In the genomic region with DNA sequence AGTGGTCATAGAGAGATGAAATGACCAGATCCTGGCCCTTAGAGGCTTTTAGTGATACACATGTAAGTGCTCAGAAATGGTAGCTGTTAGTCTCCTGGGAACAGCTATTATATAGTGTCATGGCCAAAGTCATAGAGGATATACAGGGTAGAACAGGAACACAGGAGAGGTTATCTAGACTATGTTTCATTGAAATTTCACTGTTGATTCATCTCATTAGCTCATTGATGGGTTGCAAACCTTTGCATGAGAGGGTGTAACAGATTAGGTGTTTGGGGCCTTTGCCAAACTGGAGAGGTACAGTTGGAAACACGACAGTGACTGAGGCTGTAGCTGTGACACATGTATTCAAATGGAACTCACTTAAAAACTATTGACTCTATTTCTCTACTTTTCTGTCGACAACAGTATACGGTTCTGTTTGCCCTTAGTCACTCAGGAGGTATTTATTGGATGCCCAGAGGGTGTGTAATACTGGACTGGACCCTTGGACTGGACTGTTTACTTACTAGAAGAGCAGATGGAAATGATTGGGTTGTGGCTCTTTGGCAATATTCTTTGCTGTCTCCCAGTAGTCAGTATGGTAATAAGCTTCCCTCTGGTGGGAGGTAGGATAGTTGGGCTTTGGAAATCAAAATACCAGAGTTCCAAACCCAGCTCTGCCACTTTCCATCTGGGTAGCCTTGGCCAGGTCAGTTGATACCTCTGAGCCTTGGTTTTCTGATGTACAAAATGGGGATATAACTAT, we compare ENCODE assay signal across 9 cellular contexts.
DNase-seq lines count a peak whose midpoint lies in the region; TF ChIP-seq lines count a peak whose summit lies in the region.
"Had no signal": no experiment of that assay in that cellular context is flagged by ENCODE, and none has a peak within 500 bp of the region (broad histone marks: within the 10 kb centered on the region; RNA-seq: fewer than 3 reads in every experiment).

No MANE protein-coding gene starts in this region.

- TF ChIP-seq CTCF in choroid plexus epithelial cell (conservative IDR thresholded peaks at IDR 0.05; ENCODE audit: low read depth, low read length), result peak; percentile 11
- TF ChIP-seq CTCF in nephron progenitor cell (IDR thresholded peaks at IDR 0.05), result no peak

- no peak overlapping the region for H3K4me3 Mint-ChIP-seq in nephron progenitor cell

- H3K9me3 Mint-ChIP-seq in nephron progenitor cell, result peaks cover 16% of the 10 kb centered on the region

- H3K27ac Mint-ChIP-seq in nephron progenitor cell, result peak overlapping the region; percentile 17
- H3K27ac Mint-ChIP-seq: naive thymus-derived CD4-positive, alpha-beta T cell had no signal

- no peaks in the 10 kb centered on the region for H3K27me3 Mint-ChIP-seq in nephron progenitor cell (ENCODE audit: low read depth, poor library complexity)
- H3K27me3 Mint-ChIP-seq: naive thymus-derived CD4-positive, alpha-beta T cell had no signal

- no peak overlapping the region for H3K4me3 ChIP-seq in choroid plexus epithelial cell (ENCODE audit: low read depth, low read length)

- peak; percentile 93 for DNase-seq in ELR (ENCODE audit: low read depth)
- DNase-seq in NCI-H226, result peak; percentile 65
- peak; percentile 82 for DNase-seq in choroid plexus epithelial cell (ENCODE audit: low read depth)
- DNase-seq in nephron progenitor cell, result no peak
- DNase-seq in NCI-H1048 (lab: John Stamatoyannopoulos, UW), result no peak
- DNase-seq in activated gamma-delta T cell (lab: John Stamatoyannopoulos, UW), result no peak
- DNase-seq in activated naive CD4-positive, alpha-beta T cell (lab: John Stamatoyannopoulos, UW), result no peak
- no peak for DNase-seq in NCI-H446 (lab: John Stamatoyannopoulos, UW)
- DNase-seq: naive thymus-derived CD4-positive, alpha-beta T cell had no signal

- H3K4me1 Mint-ChIP-seq in nephron progenitor cell, result peaks cover 34% of the 10 kb centered on the region

- peaks cover 52% of the 10 kb centered on the region for H3K36me3 Mint-ChIP-seq in nephron progenitor cell (ENCODE audit: low read depth)

Comparison
In these comparisons a context has a peak if more than half of its experiments do, and no peak if none do; other contexts are left out.
1. DNase-seq: peak in ELR (single experiment), NCI-H226 (single experiment) and choroid plexus epithelial cell (single experiment); none in nephron progenitor cell (single experiment), NCI-H1048 (single experiment), activated gamma-delta T cell (single experiment), activated naive CD4-positive, alpha-beta T cell (0 of 4) and NCI-H446 (0 of 2).